1 cellular context compared by ENCODE assay signal in the genomic region with DNA sequence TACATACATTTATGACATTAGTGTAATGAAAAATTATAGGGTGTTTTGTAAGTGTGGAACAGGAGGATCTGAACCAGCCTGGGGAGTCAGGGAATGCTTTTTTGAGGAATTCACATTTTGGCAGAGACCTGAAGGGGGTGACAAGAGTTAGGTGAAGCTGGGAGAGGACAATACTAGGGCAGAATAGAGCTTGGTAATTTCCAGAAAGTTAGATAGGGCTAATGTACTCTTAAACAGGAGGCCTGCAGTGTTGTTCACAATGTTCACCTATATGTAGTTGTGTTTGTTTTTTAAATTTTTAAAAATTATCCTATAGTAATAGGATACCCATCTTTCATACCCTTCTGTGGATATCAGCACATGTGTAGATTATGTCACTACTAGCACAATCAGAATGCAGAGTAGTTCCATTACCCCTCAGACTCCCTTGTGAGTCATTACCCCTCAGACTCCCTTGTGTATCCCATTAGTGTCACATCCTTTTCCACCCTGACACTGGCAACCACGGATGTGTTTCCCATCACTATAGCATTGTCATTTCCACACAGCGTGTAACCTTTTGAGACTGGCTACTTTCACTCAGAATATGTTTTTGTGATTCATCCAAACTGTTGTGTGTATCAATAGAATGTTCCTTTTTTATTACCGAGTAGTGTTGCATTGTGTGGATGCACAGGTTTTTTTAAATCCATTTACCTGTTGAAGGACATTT.
TF ChIP-seq lines count a peak whose summit lies in the region.

No MANE protein-coding gene starts in this region.

TF ChIP-seq in GM23338, 12 proteins besides CTCF, POLR2A, EP300 and RAD21 (continued from another document):
- TF ChIP-seq ETS1 (IDR thresholded peaks at IDR 0.05): no peak
- TF ChIP-seq NANOG (IDR thresholded peaks at IDR 0.05; ENCODE audit: borderline replicate concordance): no peak
- no peak for TF ChIP-seq CREB1 (CRISPR knock-in tag; IDR thresholded peaks at IDR 0.05; ENCODE audit: low read depth)
- no peak for TF ChIP-seq REST (IDR thresholded peaks at IDR 0.05; ENCODE audit: unreplicated experiment)
